ENCODE assay signal across 9 cellular contexts in the genomic region with DNA sequence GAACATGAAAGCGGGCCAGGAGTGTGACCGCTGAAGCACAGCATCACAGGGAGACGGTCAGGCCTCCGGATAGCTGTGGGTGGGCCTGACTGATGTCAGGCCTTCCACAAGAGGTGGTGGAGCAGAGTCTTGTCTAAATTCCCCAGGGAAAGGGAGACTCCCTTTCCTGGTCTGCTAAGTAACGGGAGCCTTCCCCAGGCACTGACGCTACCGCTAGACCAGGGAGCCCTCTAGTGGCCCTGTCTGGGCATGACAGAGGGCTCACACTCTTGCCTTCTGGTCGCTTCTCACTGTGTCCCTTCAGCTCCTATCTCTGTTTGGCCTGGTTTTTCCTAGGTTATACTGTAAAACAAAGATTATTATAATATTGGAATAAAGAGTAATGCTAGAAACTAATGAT. TPM values are rescaled to one million over a fixed set of nuclear protein-coding genes. Genes with fewer than 3 reads are reported as not detected.
DNase-seq lines count a peak whose midpoint lies in the region; ATAC-seq and TF ChIP-seq lines count a peak whose summit lies in the region.
"Had no signal": no experiment of that assay in that cellular context is flagged by ENCODE, and none has a peak within 500 bp of the region (broad histone marks: within the 10 kb centered on the region; RNA-seq: fewer than 3 reads in every experiment).

No MANE protein-coding gene starts in this region.

- H3K9me3 ChIP-seq in sigmoid colon: peaks cover 0 to 9% (median 0%) of the 10 kb centered on the region in 4 donors

- H3K4me3 ChIP-seq in sigmoid colon: no peak overlapping the region
- H3K4me3 ChIP-seq: SK-N-MC had no signal

- TF ChIP-seq POLR2A in sigmoid colon (IDR thresholded peaks at IDR 0.05): no peak

- 74 to 76% methylated on average over 8 of the region's 8 CpGs for WGBS in sigmoid colon, 2 donors

- intact Hi-C loops in sigmoid colon (cut with DNase I): no loop called here

- TF ChIP-seq CTCF in sigmoid colon (IDR thresholded peaks at IDR 0.05) (peak in 3 of 4 experiments; percentile 45 to 77 (median 74)), RWPE1 (conservative IDR thresholded peaks at IDR 0.05; ENCODE audit: low read depth) (no peak)

- H3K27ac ChIP-seq in sigmoid colon: no peak overlapping the region
- no peak overlapping the region for H3K27ac ChIP-seq in RWPE1
- H3K27ac ChIP-seq: SK-N-MC had no signal

- H3K27me3 ChIP-seq in sigmoid colon: no peaks in the 10 kb centered on the region

- DNase-seq in GDM1 (lab: John Stamatoyannopoulos, UW): peak; percentile 44
- DNase-seq in NCI-H2227 (lab: John Stamatoyannopoulos, UW; ENCODE audit: unreplicated experiment): peak; percentile 49
- peak; percentile 33 for DNase-seq in activated T-cell treated with anti-CD3 and anti-CD28 coated beads for 24 hours (ENCODE audit: low read depth)
- DNase-seq in foreskin melanocyte: peak; percentile 16
- no peak for DNase-seq in sigmoid colon
- no peak for DNase-seq in RWPE1 (ENCODE audit: low spot score)

- POLR2A ChIA-PET in RWPE1 (lab: Yijun Ruan, JAX; ENCODE audit: low non-redundant PET): no interaction called here

- ATAC-seq in GM18498 (IDR thresholded peaks at IDR 0.05; ENCODE audit: unreplicated experiment): no peak
- no peak for ATAC-seq in HG02973 (IDR thresholded peaks at IDR 0.05; ENCODE audit: unreplicated experiment)

- TF ChIP-seq EP300 in sigmoid colon (IDR thresholded peaks at IDR 0.05): no peak

- H3K4me1 ChIP-seq in sigmoid colon: no peaks in the 10 kb centered on the region

- no peaks in the 10 kb centered on the region for H3K36me3 ChIP-seq in sigmoid colon

- CTCF ChIA-PET in RWPE1 (lab: Yijun Ruan, JAX): no interaction called here

RNA-seq across cellular contexts. Expression of a gene that starts 36.5 kb away (rescaled TPM):
- total RNA-seq in sigmoid colon: under 1 TPM in 1 of 4 donors, not detected in 3; 0.14 TPM
- 1 to 10 TPM in 2 of 3 donors, under 1 TPM in 1; under 0.01 to 1.4 (median 1.2) TPM for polyA plus RNA-seq in sigmoid colon

RNA-seq across cellular contexts. Expression of a gene that starts 39.6 kb away (rescaled TPM):
- total RNA-seq in sigmoid colon: 10 to 100 TPM; 35.7 to 61.8 (median 42.5) TPM
- polyA plus RNA-seq in sigmoid colon: 10 to 100 TPM in 1 of 3 donors, 1 to 10 TPM in 2; 3.7 to 11.4 (median 4.8) TPM

Comparison
In these comparisons a context has a peak if more than half of its experiments do, and no peak if none do; other contexts are left out.
1. DNase-seq: peak in GDM1 (single experiment), NCI-H2227 (single experiment), activated T-cell treated with anti-CD3 and anti-CD28 coated beads for 24 hours (single experiment) and foreskin melanocyte (single experiment); none in sigmoid colon (single experiment) and RWPE1 (single experiment).